Comparison of ENCODE assay signal across 18 cellular contexts in the genomic region with DNA sequence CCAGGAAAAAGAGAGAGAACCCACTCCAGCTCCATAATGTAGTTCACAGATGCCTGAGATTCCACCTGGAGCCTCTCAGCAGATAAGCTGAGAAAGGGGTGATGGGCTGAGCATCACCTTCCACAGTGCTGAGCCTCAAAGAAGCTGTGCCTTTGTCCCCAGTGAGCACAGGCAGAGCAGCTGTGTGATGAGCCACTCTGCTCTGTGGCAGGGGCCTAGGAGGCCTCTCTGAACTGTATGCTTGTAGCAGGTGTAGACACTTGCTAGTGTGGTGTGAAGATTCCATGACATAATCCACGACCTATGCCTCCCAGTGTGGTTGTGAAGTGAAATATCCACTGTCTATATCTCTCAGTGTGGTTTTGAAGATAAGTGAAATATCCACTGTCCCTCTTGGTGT.
"Had no signal": no experiment of that assay in that cellular context is flagged by ENCODE, and none has a peak within 500 bp of the region (broad histone marks: within the 10 kb centered on the region; RNA-seq: fewer than 3 reads in every experiment).

No MANE protein-coding gene starts in this region.

- H3K9me3 Mint-ChIP-seq: activated CD4-positive, alpha-beta memory T cell treated with anti-CD3 and anti-CD28 coated beads for 36 hours; activated naive CD4-positive, alpha-beta T cell treated with anti-CD3 and anti-CD28 coated beads, Interleukin-2, amount 50 U/mL, for 72 hours; activated T-cell treated with anti-CD3 and anti-CD28 coated beads, Interleukin-2, amount 50 U/mL, for 72 hours; nephron had no signal

- H3K4me3 ChIP-seq: left ventricle myocardium inferior, thoracic aorta had no signal

- DNase-seq: activated CD4-positive, alpha-beta memory T cell treated with anti-CD3 and anti-CD28 coated beads for 36 hours; activated CD4-positive, alpha-beta T cell treated with anti-CD3 and anti-CD28 coated beads for 36 hours; activated CD8-positive, alpha-beta memory T cell treated with anti-CD3 and anti-CD28 coated beads, Interleukin-2, amount 50 U/mL, for 4 hours; activated gamma-delta T cell; activated T-cell treated with anti-CD3 and anti-CD28 coated beads, Interleukin-2, amount 50 U/mL, for 72 hours; brain microvascular endothelial cell; cerebellar nuclear complex; effector CD8-positive, alpha-beta T cell; foreskin fibroblast; left ventricle myocardium inferior; mesendoderm; SK-N-SH; T-helper 1 cell; T1000; WERI-Rb-1 had no signal

- H3K9me3 ChIP-seq: left ventricle myocardium inferior, SK-N-SH, thoracic aorta had no signal

- H3K4me3 Mint-ChIP-seq: activated CD4-positive, alpha-beta memory T cell treated with anti-CD3 and anti-CD28 coated beads for 36 hours; activated CD4-positive, alpha-beta T cell treated with anti-CD3 and anti-CD28 coated beads for 36 hours; activated T-cell treated with anti-CD3 and anti-CD28 coated beads, Interleukin-2, amount 50 U/mL, for 72 hours; nephron had no signal

- H3K27ac Mint-ChIP-seq: activated CD4-positive, alpha-beta memory T cell treated with anti-CD3 and anti-CD28 coated beads for 36 hours; activated CD4-positive, alpha-beta T cell treated with anti-CD3 and anti-CD28 coated beads for 36 hours; activated naive CD4-positive, alpha-beta T cell treated with anti-CD3 and anti-CD28 coated beads, Interleukin-2, amount 50 U/mL, for 72 hours; activated T-cell treated with anti-CD3 and anti-CD28 coated beads, Interleukin-2, amount 50 U/mL, for 72 hours; nephron had no signal

- ATAC-seq: activated CD4-positive, alpha-beta T cell treated with anti-CD3 and anti-CD28 coated beads for 36 hours; activated naive CD4-positive, alpha-beta T cell treated with anti-CD3 and anti-CD28 coated beads, Interleukin-2, amount 50 U/mL, for 72 hours had no signal

- H3K36me3 Mint-ChIP-seq: activated CD4-positive, alpha-beta memory T cell treated with anti-CD3 and anti-CD28 coated beads for 36 hours; activated naive CD4-positive, alpha-beta T cell treated with anti-CD3 and anti-CD28 coated beads, Interleukin-2, amount 50 U/mL, for 72 hours had no signal

- H3K27me3 ChIP-seq: brain microvascular endothelial cell had no signal

- H3K27ac ChIP-seq: brain microvascular endothelial cell, left ventricle myocardium inferior, thoracic aorta, WERI-Rb-1 had no signal

- H3K36me3 ChIP-seq: brain microvascular endothelial cell, left ventricle myocardium inferior, thoracic aorta, WERI-Rb-1 had no signal

- H3K27me3 Mint-ChIP-seq: activated CD4-positive, alpha-beta memory T cell treated with anti-CD3 and anti-CD28 coated beads for 36 hours; activated CD4-positive, alpha-beta T cell treated with anti-CD3 and anti-CD28 coated beads for 36 hours had no signal
